27 cellular contexts compared by ENCODE assay signal in genomic region chr10:15416034-15416433, GRCh38.
"Had no signal": no experiment of that assay in that cellular context is flagged by ENCODE, and none has a peak within 500 bp of the region (broad histone marks: within the 10 kb centered on the region; RNA-seq: fewer than 3 reads in every experiment).

No MANE protein-coding gene starts in this region.

- ATAC-seq: effector memory CD8-positive, alpha-beta T cell; esophagus mucosa; gastrocnemius medialis; heart right ventricle; left cardiac atrium; left lung; left ventricle myocardium superior; lower lobe of right lung; mucosa of descending colon; naive thymus-derived CD8-positive, alpha-beta T cell had no signal

- H3K27me3 ChIP-seq: colonic mucosa, esophagus squamous epithelium, gastrocnemius medialis, heart right ventricle, left lung had no signal

- H3K4me3 ChIP-seq: colonic mucosa, esophagus squamous epithelium, gastrocnemius medialis, heart right ventricle, left lung, lower lobe of right lung, mucosa of descending colon had no signal

- FAIRE-seq: endometrium, islet of Langerhans, keratinocyte had no signal

- H3K4me1 ChIP-seq: colonic mucosa, esophagus squamous epithelium, gastrocnemius medialis, left lung, lower lobe of right lung had no signal

- H3K9me3 ChIP-seq: colonic mucosa, esophagus squamous epithelium, gastrocnemius medialis, lower lobe of right lung had no signal

- H3K36me3 ChIP-seq: colonic mucosa, esophagus squamous epithelium, gastrocnemius medialis, heart right ventricle, left lung, lower lobe of right lung had no signal

- H3K27ac ChIP-seq: colonic mucosa, epithelial cell of prostate, esophagus squamous epithelium, gastrocnemius medialis, heart right ventricle, left lung, lower lobe of right lung had no signal

- DNase-seq: colonic mucosa; cortex of kidney; effector CD8-positive, alpha-beta T cell; effector memory CD8-positive, alpha-beta T cell; endodermal cell; erythroblast; esophagus squamous epithelium; foreskin fibroblast; foreskin melanocyte; gastrocnemius medialis; glutamatergic neuron; head of caudate nucleus; heart right ventricle; hippocampal formation; left cardiac atrium; left lung; left ventricle myocardium superior; lower lobe of right lung; mesenchymal stem cell; mucosa of descending colon; naive B cell; naive thymus-derived CD8-positive, alpha-beta T cell had no signal
